23 cellular contexts compared by ENCODE assay signal in the genomic region with DNA sequence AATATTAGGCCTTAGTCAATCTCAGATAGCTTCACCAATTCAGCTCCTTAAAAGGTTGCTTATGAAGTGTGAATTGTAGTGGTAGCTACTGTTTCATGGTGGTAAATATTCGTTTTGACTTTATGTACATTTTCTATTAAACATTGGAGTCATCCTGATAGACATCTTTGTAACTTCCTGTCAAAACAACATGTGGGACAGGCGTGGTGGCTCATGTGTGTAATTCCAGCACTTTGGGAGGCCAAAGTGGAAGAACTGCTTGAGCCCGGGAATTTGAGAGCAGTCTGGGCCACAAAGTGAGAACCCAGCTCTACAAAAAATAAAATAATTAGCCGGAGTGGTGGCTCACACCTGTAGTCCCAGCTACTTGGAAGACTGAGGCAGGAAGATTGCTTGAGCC.
"Had no signal": no experiment of that assay in that cellular context is flagged by ENCODE, and none has a peak within 500 bp of the region (broad histone marks: within the 10 kb centered on the region; RNA-seq: fewer than 3 reads in every experiment).

No MANE protein-coding gene starts in this region.

- H3K4me3 ChIP-seq: heart left ventricle, left lung, psoas muscle, stomach, vagina had no signal

- H3K9me3 ChIP-seq: left lung, psoas muscle, vagina had no signal

- H3K36me3 ChIP-seq: brain microvascular endothelial cell, heart left ventricle, left lung, stomach, vagina had no signal

- ATAC-seq: activated CD4-positive, CD25-positive, alpha-beta regulatory T cell treated with anti-CD3 and anti-CD28 coated beads, Interleukin-2, amount 50 U/mL, for 24 hours; heart left ventricle; left lung; psoas muscle; right cardiac atrium had no signal

- H3K27me3 ChIP-seq: brain microvascular endothelial cell, vagina had no signal

- DNase-seq: activated CD8-positive, alpha-beta memory T cell treated with anti-CD3 and anti-CD28 coated beads for 24 hours; activated CD8-positive, alpha-beta memory T cell treated with anti-CD3 and anti-CD28 coated beads, Interleukin-2, amount 50 U/mL, for 48 hours; activated effector memory CD4-positive, alpha-beta T cell treated with anti-CD3 and anti-CD28 coated beads, Interleukin-2, amount 50 U/mL, for 16 hours; activated naive CD4-positive, alpha-beta T cell treated with anti-CD3 and anti-CD28 coated beads, Interleukin-2, amount 50 U/mL, for 16 hours; activated T-cell treated with anti-CD3 and anti-CD28 coated beads, Interleukin-2, amount 50 U/mL, for 48 hours; aorta; central memory CD4-positive, alpha-beta T cell; endodermal cell; foreskin melanocyte; mammary epithelial cell; naive B cell; psoas muscle; right cardiac atrium; small intestine; stimulated activated CD4-positive, alpha-beta T cell treated with anti-CD3 and anti-CD28 coated beads, Interleukin-4, amount 100 ng/mL, for 1 hour; stomach; trophoblast cell had no signal

- H3K27ac ChIP-seq: epithelial cell of prostate, heart left ventricle, left lung, psoas muscle, stomach, vagina had no signal
